14 cellular contexts compared by ENCODE assay signal in the genomic region with DNA sequence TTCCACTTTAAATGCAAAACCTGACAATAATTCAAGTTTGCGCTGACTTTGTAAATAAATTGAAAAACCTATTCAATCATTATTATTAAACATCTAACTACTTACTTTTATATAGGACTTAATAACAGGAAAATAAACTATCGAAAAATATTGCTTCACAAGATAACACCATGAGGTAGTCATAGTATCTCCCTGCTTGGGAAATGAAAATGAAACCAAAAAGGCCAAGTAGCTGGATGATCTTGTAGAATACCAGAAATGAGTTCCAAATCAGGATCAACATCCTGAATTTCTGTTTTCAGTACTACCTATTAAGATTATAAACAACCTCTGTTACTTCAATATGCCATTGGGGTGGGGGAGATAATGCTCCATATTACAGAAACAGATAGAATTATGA. TPM values are rescaled to one million over a fixed set of nuclear protein-coding genes. Genes with fewer than 3 reads are reported as not detected.
DNase-seq lines count a peak whose midpoint lies in the region; ATAC-seq and TF ChIP-seq lines count a peak whose summit lies in the region.
"Had no signal": no experiment of that assay in that cellular context is flagged by ENCODE, and none has a peak within 500 bp of the region (broad histone marks: within the 10 kb centered on the region; RNA-seq: fewer than 3 reads in every experiment).

No MANE protein-coding gene starts in this region.

- H3K9me2 ChIP-seq in SK-N-SH = no peaks in the 10 kb centered on the region

- peaks cover 22% of the 10 kb centered on the region for H3K79me2 ChIP-seq in SK-N-SH (ENCODE audit: insufficient read depth)

- peak overlapping the region; percentile 44; the same call in 1 of the 2 replicates for H3K4me2 ChIP-seq in SK-N-SH

- H3K4me1 ChIP-seq in heart left ventricle = peaks cover 0 to 11% (median 0%) of the 10 kb centered on the region in 12 donors
- 0 out of 4 replicates have a peak, but pooled peaks cover 0 to 5% of the 10 kb centered on the region in 2 experiments for H3K4me1 ChIP-seq in SK-N-SH (ENCODE audit: control insufficient read depth in 1 of 2, insufficient read depth in 2 of 2, low read depth in 1 of 2, low read length in 1 of 2)
- H3K4me1 ChIP-seq: BE2C had no signal

- TF ChIP-seq CTCF in heart left ventricle (IDR thresholded peaks at IDR 0.05) (no peak), SK-N-SH (IDR thresholded peaks at IDR 0.05) (no peak), fibroblast of the aortic adventitia (IDR thresholded peaks at IDR 0.05; ENCODE audit: insufficient read depth, low read length) (no peak)

- DNase-seq in Right ventricle myocardium superior = no peak
- DNase-seq in heart left ventricle = no peak
- no peak for DNase-seq in SK-N-SH
- DNase-seq in fibroblast of the aortic adventitia (ENCODE audit: low read depth) = peak; percentile 67
- DNase-seq in smooth muscle cell of the brain vasculature (ENCODE audit: low read depth, low spot score) = peak; percentile 26
- DNase-seq in NCI-H524 treated with DMSO at 0.1 percent for 48 hours (lab: John Stamatoyannopoulos, UW) = no peak
- DNase-seq: aorta; BE2C; islet precursor cell; NCI-H1417; stimulated activated CD4-positive, alpha-beta T cell treated with anti-CD3 and anti-CD28 coated beads, Interleukin-4, amount 100 ng/mL, for 1 hour had no signal

- CTCF ChIA-PET in SK-N-SH (lab: Yijun Ruan, JAX) = interaction anchor here (1.0 kb wide), 1 partner anchor 30 kb away, joined by 3 read pairs; no protein-coding TSS in a partner anchor

- H3K4me3 ChIP-seq in heart left ventricle (peak overlapping the region in 3 of 12 donors; percentile 0 to 19 (median 4)), SK-N-SH (ENCODE audit: low read depth in 2 of 2, low read length in 1 of 2) (no peak overlapping the region), fibroblast of the aortic adventitia (ENCODE audit: low read depth, low read length) (no peak overlapping the region)

- ATAC-seq in Right ventricle myocardium superior (ENCODE audit: poor library complexity) = peak; percentile 63
- no peak for ATAC-seq in heart left ventricle
- no peak for ATAC-seq in GM21529 (IDR thresholded peaks at IDR 0.05; ENCODE audit: unreplicated experiment)
- ATAC-seq in HG03135 (IDR thresholded peaks at IDR 0.05; ENCODE audit: unreplicated experiment) = no peak

- H3K27ac ChIP-seq in heart left ventricle (peak overlapping the region in 2 of 12 donors; percentile 9 to 19), SK-N-SH (ENCODE audit: low read depth in 2 of 2, low read length in 1 of 2) (no peak overlapping the region)
- H3K27ac ChIP-seq: neutrophil had no signal

- TF ChIP-seq POLR2A in heart left ventricle (IDR thresholded peaks at IDR 0.05) = no peak

- H3K9me3 ChIP-seq in heart left ventricle (no peaks in the 10 kb centered on the region), SK-N-SH (no peaks in the 10 kb centered on the region)
- H3K9me3 ChIP-seq: BE2C, neutrophil had no signal

- no peak for TF ChIP-seq EP300 in SK-N-SH (IDR thresholded peaks at IDR 0.05; ENCODE audit: borderline replicate concordance in 1 of 2, low read depth in 1 of 2, low read length in 1 of 2)

- POLR2A ChIA-PET in SK-N-SH (lab: Yijun Ruan, JAX) = no interaction called here

- H4K20me1 ChIP-seq in SK-N-SH (ENCODE audit: insufficient read depth) = no peaks in the 10 kb centered on the region; the same call in 1 of the 2 replicates

- H3K36me3 ChIP-seq in heart left ventricle (peaks cover 0 to 37% (median 12%) of the 10 kb centered on the region in 9 donors), SK-N-SH (replicated peaks in 1 of 2; ENCODE audit: control insufficient read depth in 1 of 2, insufficient read depth in 2 of 2, low read length in 1 of 2) (peaks cover 37 to 68% of the 10 kb centered on the region in 2 experiments)
- H3K36me3 ChIP-seq: BE2C had no signal

- H3K9ac ChIP-seq in SK-N-SH = no peak overlapping the region

- H3K27me3 ChIP-seq in heart left ventricle (no peaks in the 10 kb centered on the region), SK-N-SH (ENCODE audit: insufficient read depth) (no peaks in the 10 kb centered on the region)
- H3K27me3 ChIP-seq: BE2C, neutrophil had no signal

- WGBS in heart left ventricle, 4 donors = 69 to 78% (median 71%) methylated on average over 2 of the region's 2 CpGs
- WGBS in SK-N-SH (ENCODE audit: low lambda C conversion rate) = 94% methylated on average over 2 of the region's 2 CpGs

- TF ChIP-seq RAD21 in SK-N-SH (IDR thresholded peaks at IDR 0.05; ENCODE audit: low read length) = no peak

- peaks cover 15% of the 10 kb centered on the region for H3F3A ChIP-seq in SK-N-SH (replicated peaks; ENCODE audit: insufficient read depth)

- intact Hi-C loops in Right ventricle myocardium superior (cut with DNase I) (no loop called here), heart left ventricle (cut with DNase I) (no loop called here)

- H2AFZ ChIP-seq in SK-N-SH (ENCODE audit: low read depth) = no peak overlapping the region

TF ChIP-seq in SK-N-SH, 30 proteins besides CTCF, POLR2A, EP300 and RAD21:
- TF ChIP-seq, protein P1, sequence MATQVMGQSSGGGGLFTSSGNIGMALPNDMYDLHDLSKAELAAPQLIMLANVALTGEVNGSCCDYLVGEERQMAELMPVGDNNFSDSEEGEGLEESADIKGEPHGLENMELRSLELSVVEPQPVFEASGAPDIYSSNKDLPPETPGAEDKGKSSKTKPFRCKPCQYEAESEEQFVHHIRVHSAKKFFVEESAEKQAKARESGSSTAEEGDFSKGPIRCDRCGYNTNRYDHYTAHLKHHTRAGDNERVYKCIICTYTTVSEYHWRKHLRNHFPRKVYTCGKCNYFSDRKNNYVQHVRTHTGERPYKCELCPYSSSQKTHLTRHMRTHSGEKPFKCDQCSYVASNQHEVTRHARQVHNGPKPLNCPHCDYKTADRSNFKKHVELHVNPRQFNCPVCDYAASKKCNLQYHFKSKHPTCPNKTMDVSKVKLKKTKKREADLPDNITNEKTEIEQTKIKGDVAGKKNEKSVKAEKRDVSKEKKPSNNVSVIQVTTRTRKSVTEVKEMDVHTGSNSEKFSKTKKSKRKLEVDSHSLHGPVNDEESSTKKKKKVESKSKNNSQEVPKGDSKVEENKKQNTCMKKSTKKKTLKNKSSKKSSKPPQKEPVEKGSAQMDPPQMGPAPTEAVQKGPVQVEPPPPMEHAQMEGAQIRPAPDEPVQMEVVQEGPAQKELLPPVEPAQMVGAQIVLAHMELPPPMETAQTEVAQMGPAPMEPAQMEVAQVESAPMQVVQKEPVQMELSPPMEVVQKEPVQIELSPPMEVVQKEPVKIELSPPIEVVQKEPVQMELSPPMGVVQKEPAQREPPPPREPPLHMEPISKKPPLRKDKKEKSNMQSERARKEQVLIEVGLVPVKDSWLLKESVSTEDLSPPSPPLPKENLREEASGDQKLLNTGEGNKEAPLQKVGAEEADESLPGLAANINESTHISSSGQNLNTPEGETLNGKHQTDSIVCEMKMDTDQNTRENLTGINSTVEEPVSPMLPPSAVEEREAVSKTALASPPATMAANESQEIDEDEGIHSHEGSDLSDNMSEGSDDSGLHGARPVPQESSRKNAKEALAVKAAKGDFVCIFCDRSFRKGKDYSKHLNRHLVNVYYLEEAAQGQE (IDR thresholded peaks at IDR 0.05; ENCODE audit: low read depth, low read length) = no peak
- no peak for TF ChIP-seq USF1 (IDR thresholded peaks at IDR 0.05; ENCODE audit: borderline replicate concordance, low read depth)
- TF ChIP-seq MEF2A (IDR thresholded peaks at IDR 0.05; ENCODE audit: borderline replicate concordance, low read depth) = no peak
- TF ChIP-seq GABPA (IDR thresholded peaks at IDR 0.05; ENCODE audit: low read depth) = no peak
- no peak for TF ChIP-seq IRF3 (IDR thresholded peaks at IDR 0.05; ENCODE audit: low read depth, low read length)
- no peak for TF ChIP-seq TAF1 (IDR thresholded peaks at IDR 0.05; ENCODE audit: borderline replicate concordance, low read depth, low read length)
- no peak for TF ChIP-seq POLR2AphosphoS5 (IDR thresholded peaks at IDR 0.05; ENCODE audit: low read depth, low read length)
- TF ChIP-seq, protein P2, sequence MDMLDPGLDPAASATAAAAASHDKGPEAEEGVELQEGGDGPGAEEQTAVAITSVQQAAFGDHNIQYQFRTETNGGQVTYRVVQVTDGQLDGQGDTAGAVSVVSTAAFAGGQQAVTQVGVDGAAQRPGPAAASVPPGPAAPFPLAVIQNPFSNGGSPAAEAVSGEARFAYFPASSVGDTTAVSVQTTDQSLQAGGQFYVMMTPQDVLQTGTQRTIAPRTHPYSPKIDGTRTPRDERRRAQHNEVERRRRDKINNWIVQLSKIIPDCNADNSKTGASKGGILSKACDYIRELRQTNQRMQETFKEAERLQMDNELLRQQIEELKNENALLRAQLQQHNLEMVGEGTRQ (IDR thresholded peaks at IDR 0.05; ENCODE audit: borderline replicate concordance, low read depth, low read length) = no peak
- no peak for TF ChIP-seq MXI1 (IDR thresholded peaks at IDR 0.05; ENCODE audit: low read depth, low read length)
- TF ChIP-seq FOXJ3 (CRISPR knock-in tag; IDR thresholded peaks at IDR 0.05) = no peak
- TF ChIP-seq RXRA (IDR thresholded peaks at IDR 0.05; ENCODE audit: borderline replicate concordance, low read depth) = no peak

RNA-seq across cellular contexts. Expression of gene CHIC2, which starts 58.9 kb away (rescaled TPM):
- total RNA-seq in Right ventricle myocardium superior (8.6 TPM), heart left ventricle (10 to 100 TPM in 6 of 9 donors, 1 to 10 TPM in 3; 5.5 to 17.3 (median 11.2) TPM), fibroblast of the aortic adventitia (ENCODE audit: low replicate concordance) (39.2 and 88.4 TPM in 2 replicates)
- polyA plus RNA-seq in heart left ventricle (10 to 100 TPM in 1 of 2 donors, 1 to 10 TPM in 1; 5.9 to 17.8 TPM), SK-N-SH (2012; rRNA removed) (24.1 and 26.8 TPM in 2 replicates)
- polyA plus RNA-seq in SK-N-SH (2012; cell fraction: cytosol; rRNA removed) = 26.7 and 33.2 TPM in 2 replicates
- polyA plus RNA-seq in SK-N-SH (2012; cell fraction: nucleus; rRNA removed) = 14.1 and 14.5 TPM in 2 replicates

Comparison
In these comparisons a context has a peak if more than half of its experiments do, and no peak if none do; other contexts are left out.
1. DNase-seq: peak in fibroblast of the aortic adventitia (single experiment) and smooth muscle cell of the brain vasculature (single experiment); none in Right ventricle myocardium superior (single experiment), heart left ventricle (0 of 5), SK-N-SH (single experiment) and NCI-H524 treated with DMSO at 0.1 percent for 48 hours (single experiment).